In genomic region chr3:18232317-18232716, GRCh38 we compare ENCODE assay signal across 25 cellular contexts.
"Had no signal": no experiment of that assay in that cellular context is flagged by ENCODE, and none has a peak within 500 bp of the region (broad histone marks: within the 10 kb centered on the region; RNA-seq: fewer than 3 reads in every experiment).

No MANE protein-coding gene starts in this region.

- ATAC-seq: gastrocnemius medialis; heart right ventricle; left colon; left lung; left ventricle myocardium superior; lower lobe of right lung; naive thymus-derived CD4-positive, alpha-beta T cell had no signal

- H3K4me3 ChIP-seq: coronary artery, dorsolateral prefrontal cortex, esophagus muscularis mucosa, gastrocnemius medialis, heart right ventricle, left lung, lower lobe of right lung had no signal

- H3K27me3 ChIP-seq: dorsolateral prefrontal cortex, esophagus muscularis mucosa, gastrocnemius medialis, left lung had no signal

- FAIRE-seq: colon, islet of Langerhans, kidney had no signal

- DNase-seq: dermis blood vessel endothelial cell; dorsolateral prefrontal cortex; effector CD4-positive, alpha-beta T cell; effector memory CD4-positive, alpha-beta T cell; erythroblast; foreskin melanocyte; gastrocnemius medialis; glutamatergic neuron; head of caudate nucleus; heart right ventricle; hippocampal formation; kidney; kidney glomerular epithelial cell; left colon; left lung; left ventricle myocardium superior; lower lobe of right lung; mesendoderm; midbrain; naive thymus-derived CD4-positive, alpha-beta T cell had no signal

- H3K4me1 ChIP-seq: esophagus muscularis mucosa, gastrocnemius medialis, left lung, lower lobe of right lung had no signal

- H3K9me3 ChIP-seq: esophagus muscularis mucosa, gastrocnemius medialis, heart right ventricle, left lung, lower lobe of right lung had no signal

- H3K36me3 ChIP-seq: esophagus muscularis mucosa, gastrocnemius medialis, heart right ventricle, left lung, lower lobe of right lung had no signal

- H3K27ac ChIP-seq: coronary artery, dorsolateral prefrontal cortex, epithelial cell of prostate, esophagus muscularis mucosa, gastrocnemius medialis, heart right ventricle, left lung, lower lobe of right lung had no signal
